26 cellular contexts compared by ENCODE assay signal in genomic region chr10:129079705-129080104, GRCh38.
A peak's percentile ranks its signal among the peaks of the same experiment; 100 is the strongest.
DNase-seq lines count a peak whose midpoint lies in the region; ATAC-seq and TF ChIP-seq lines count a peak whose summit lies in the region.
"Had no signal": no experiment of that assay in that cellular context is flagged by ENCODE, and none has a peak within 500 bp of the region (broad histone marks: within the 10 kb centered on the region; RNA-seq: fewer than 3 reads in every experiment).

No MANE protein-coding gene starts in this region.

- no peak for TF ChIP-seq EP300 in esophagus muscularis mucosa (IDR thresholded peaks at IDR 0.05)

- H3K27me3 Mint-ChIP-seq in activated CD8-positive, alpha-beta T cell treated with anti-CD3 and anti-CD28 coated beads, Interleukin-2, amount 10 ng/mL, durations not matched to agents 7 days and 5 days (ENCODE audit: low read depth): peaks cover 8% of the 10 kb centered on the region
- no peaks in the 10 kb centered on the region for H3K27me3 Mint-ChIP-seq in activated CD8-positive, alpha-beta T cell treated with anti-CD3 and anti-CD28 coated beads for 36 hours
- no peaks in the 10 kb centered on the region for H3K27me3 Mint-ChIP-seq in CD8-positive, alpha-beta memory T cell

- DNase-seq in activated CD8-positive, alpha-beta T cell treated with anti-CD3 and anti-CD28 coated beads, Interleukin-2, amount 10 ng/mL, durations not matched to agents 7 days and 5 days: peak; percentile 13
- DNase-seq in activated CD8-positive, alpha-beta T cell treated with anti-CD3 and anti-CD28 coated beads for 36 hours: no peak
- peak; percentile 64 for DNase-seq in esophagus muscularis mucosa (ENCODE audit: extremely low spot score)
- DNase-seq in lung (ENCODE audit: low spot score): peak; percentile 24
- DNase-seq in CD8-positive, alpha-beta memory T cell: no peak
- DNase-seq in GM19240 (ENCODE audit: insufficient read length, low spot score): no peak
- DNase-seq: 8988T; activated CD4-positive, CD25-positive, alpha-beta regulatory T cell treated with anti-CD3 and anti-CD28 coated beads, Interleukin-2, amount 50 U/mL, for 72 hours; activated CD8-positive, alpha-beta memory T cell treated with anti-CD3 and anti-CD28 coated beads for 24 hours; activated naive CD4-positive, alpha-beta T cell treated with anti-CD3 and anti-CD28 coated beads for 36 hours; activated T-cell treated with anti-CD3 and anti-CD28 coated beads, Interleukin-2, amount 50 U/mL, for 4 hours; AML-193; dermis blood vessel endothelial cell; Kasumi-1; NCI-H1694 treated with DMSO at 0.1 percent for 48 hours; NCI-H226; NK-92 treated with Interleukin-12 subunit alpha and Interleukin-12 subunit beta, amount 100 ng/mL, for 24 hours; stimulated activated CD4-positive, alpha-beta T cell treated with anti-CD3 and anti-CD28 coated beads, Interleukin-2, amount 100 ng/mL, for 48 hours; stimulated activated naive CD4-positive, alpha-beta T cell treated with Interleukin-2 at 50 U/mL for 16 hours; T-helper 9 cell; thyroid gland had no signal

- H3K27ac ChIP-seq in esophagus muscularis mucosa (replicated peaks in 1 of 4) (no peak overlapping the region), lung (ENCODE audit: low read depth in 1 of 2, low read length in 1 of 2) (no peak overlapping the region)
- H3K27ac ChIP-seq in CD8-positive, alpha-beta memory T cell (ENCODE audit: low read depth, low read length): no peak overlapping the region
- H3K27ac ChIP-seq: prostate gland, thyroid gland had no signal

- intact Hi-C loops in activated CD8-positive, alpha-beta T cell treated with anti-CD3 and anti-CD28 coated beads for 36 hours (cut with micrococcal nuclease): no loop called here
- intact Hi-C loops in esophagus muscularis mucosa (cut with DNase I): no loop called here

- no peak for TF ChIP-seq POLR2A in esophagus muscularis mucosa (IDR thresholded peaks at IDR 0.05; ENCODE audit: low read depth)

- H3K9me3 ChIP-seq in esophagus muscularis mucosa: peaks cover 0 to 7% (median 0%) of the 10 kb centered on the region in 4 donors
- H3K9me3 ChIP-seq in lung (ENCODE audit: control insufficient read depth in 2 of 2, insufficient read depth in 1 of 2, low read length in 1 of 2): peaks cover 3 to 4% of the 10 kb centered on the region in 2 donors
- no peaks in the 10 kb centered on the region for H3K9me3 ChIP-seq in CD8-positive, alpha-beta memory T cell (ENCODE audit: low read length)
- H3K9me3 ChIP-seq: prostate gland, thyroid gland had no signal

- CTCF ChIA-PET in activated CD8-positive, alpha-beta T cell treated with anti-CD3 and anti-CD28 coated beads, Interleukin-2, amount 10 ng/mL, durations not matched to agents 7 days and 5 days (lab: Charles Lee): no interaction called here
- CTCF ChIA-PET in activated CD8-positive, alpha-beta T cell treated with anti-CD3 and anti-CD28 coated beads for 36 hours (lab: Charles Lee): no interaction called here
- CTCF ChIA-PET in CD8-positive, alpha-beta memory T cell (lab: Charles Lee): no interaction called here

- H3K27ac Mint-ChIP-seq in activated CD8-positive, alpha-beta T cell treated with anti-CD3 and anti-CD28 coated beads, Interleukin-2, amount 10 ng/mL, durations not matched to agents 7 days and 5 days: no peak overlapping the region
- H3K27ac Mint-ChIP-seq in activated CD8-positive, alpha-beta T cell treated with anti-CD3 and anti-CD28 coated beads for 36 hours: no peak overlapping the region
- no peak overlapping the region for H3K27ac Mint-ChIP-seq in CD8-positive, alpha-beta memory T cell
- H3K27ac Mint-ChIP-seq: activated naive CD4-positive, alpha-beta T cell treated with anti-CD3 and anti-CD28 coated beads for 36 hours had no signal

- no peaks in the 10 kb centered on the region for H3K4me1 Mint-ChIP-seq in activated CD8-positive, alpha-beta T cell treated with anti-CD3 and anti-CD28 coated beads, Interleukin-2, amount 10 ng/mL, durations not matched to agents 7 days and 5 days (ENCODE audit: low read depth)
- H3K4me1 Mint-ChIP-seq in activated CD8-positive, alpha-beta T cell treated with anti-CD3 and anti-CD28 coated beads for 36 hours (ENCODE audit: low read depth): no peaks in the 10 kb centered on the region
- H3K4me1 Mint-ChIP-seq in CD8-positive, alpha-beta memory T cell: peaks cover 0 to 3% (median 0%) of the 10 kb centered on the region in 3 donors

- WGBS in esophagus muscularis mucosa: 46% methylated on average over 3 of the region's 3 CpGs
- WGBS in lung, 2 donors: 61 to 77% methylated on average over 3 of the region's 3 CpGs

- H3K9me3 Mint-ChIP-seq in activated CD8-positive, alpha-beta T cell treated with anti-CD3 and anti-CD28 coated beads, Interleukin-2, amount 10 ng/mL, durations not matched to agents 7 days and 5 days (ENCODE audit: insufficient read depth): peaks cover 8% of the 10 kb centered on the region
- H3K9me3 Mint-ChIP-seq in activated CD8-positive, alpha-beta T cell treated with anti-CD3 and anti-CD28 coated beads for 36 hours: peaks cover 11% of the 10 kb centered on the region
- peaks cover 0 to 22% (median 10%) of the 10 kb centered on the region in 5 donors for H3K9me3 Mint-ChIP-seq in CD8-positive, alpha-beta memory T cell

- no peak for ATAC-seq in activated CD8-positive, alpha-beta T cell treated with anti-CD3 and anti-CD28 coated beads, Interleukin-2, amount 10 ng/mL, durations not matched to agents 7 days and 5 days
- no peak for ATAC-seq in activated CD8-positive, alpha-beta T cell treated with anti-CD3 and anti-CD28 coated beads for 36 hours
- ATAC-seq in lung (ENCODE audit: insufficient read depth, low FRiP score) (no peak), GM21529 (IDR thresholded peaks at IDR 0.05; ENCODE audit: unreplicated experiment) (no peak), HG03095 (IDR thresholded peaks at IDR 0.05; ENCODE audit: unreplicated experiment) (no peak)
- ATAC-seq: activated T-cell treated with anti-CD3 and anti-CD28 coated beads, Interleukin-2, amount 50 U/mL, for 4 hours; SK-N-SH treated with all-trans-retinoic acid at 6 μM for 48 hours had no signal

- no peaks in the 10 kb centered on the region for H3K36me3 Mint-ChIP-seq in activated CD8-positive, alpha-beta T cell treated with anti-CD3 and anti-CD28 coated beads, Interleukin-2, amount 10 ng/mL, durations not matched to agents 7 days and 5 days (ENCODE audit: low read depth)
- no peaks in the 10 kb centered on the region for H3K36me3 Mint-ChIP-seq in activated CD8-positive, alpha-beta T cell treated with anti-CD3 and anti-CD28 coated beads for 36 hours (ENCODE audit: low read depth)
- no peaks in the 10 kb centered on the region for H3K36me3 Mint-ChIP-seq in CD8-positive, alpha-beta memory T cell

- H3K27me3 ChIP-seq in esophagus muscularis mucosa (no peaks in the 10 kb centered on the region), lung (ENCODE audit: control insufficient read depth, insufficient read depth) (no peaks in the 10 kb centered on the region)
- no peaks in the 10 kb centered on the region for H3K27me3 ChIP-seq in CD8-positive, alpha-beta memory T cell (ENCODE audit: insufficient read depth, low read length, poor library complexity, severe bottlenecking)
- H3K27me3 ChIP-seq: thyroid gland had no signal

- POLR2A ChIA-PET in activated CD8-positive, alpha-beta T cell treated with anti-CD3 and anti-CD28 coated beads, Interleukin-2, amount 10 ng/mL, durations not matched to agents 7 days and 5 days (lab: Charles Lee): no interaction called here
- POLR2A ChIA-PET in activated CD8-positive, alpha-beta T cell treated with anti-CD3 and anti-CD28 coated beads for 36 hours (lab: Charles Lee): no interaction called here
- POLR2A ChIA-PET in CD8-positive, alpha-beta memory T cell (lab: Charles Lee): no interaction called here

- H3K4me3 ChIP-seq in esophagus muscularis mucosa (no peak overlapping the region), lung (no peak overlapping the region)
- H3K4me3 ChIP-seq in CD8-positive, alpha-beta memory T cell (ENCODE audit: low read length): no peak overlapping the region
- H3K4me3 ChIP-seq: prostate gland, smooth muscle cell, thyroid gland had no signal

- TF ChIP-seq CTCF in activated CD8-positive, alpha-beta T cell treated with anti-CD3 and anti-CD28 coated beads for 36 hours (IDR thresholded peaks at IDR 0.05): no peak
- TF ChIP-seq CTCF in esophagus muscularis mucosa (IDR thresholded peaks at IDR 0.05) (no peak), lung (IDR thresholded peaks at IDR 0.05; ENCODE audit: control extremely low read depth, extremely low read depth) (no peak)

- no peak overlapping the region for H3K4me3 Mint-ChIP-seq in activated CD8-positive, alpha-beta T cell treated with anti-CD3 and anti-CD28 coated beads, Interleukin-2, amount 10 ng/mL, durations not matched to agents 7 days and 5 days
- H3K4me3 Mint-ChIP-seq in activated CD8-positive, alpha-beta T cell treated with anti-CD3 and anti-CD28 coated beads for 36 hours: no peak overlapping the region
- no peak overlapping the region for H3K4me3 Mint-ChIP-seq in CD8-positive, alpha-beta memory T cell
- H3K4me3 Mint-ChIP-seq: activated naive CD4-positive, alpha-beta T cell treated with anti-CD3 and anti-CD28 coated beads for 36 hours; activated T-cell treated with anti-CD3 and anti-CD28 coated beads, Interleukin-2, amount 50 U/mL, for 4 hours had no signal

- H3K36me3 ChIP-seq in esophagus muscularis mucosa (no peaks in the 10 kb centered on the region), lung (ENCODE audit: control insufficient read depth in 2 of 2, insufficient read depth in 2 of 2, low read length in 2 of 2) (no peaks in the 10 kb centered on the region)
- no peaks in the 10 kb centered on the region for H3K36me3 ChIP-seq in CD8-positive, alpha-beta memory T cell (ENCODE audit: insufficient read depth, low read length)
- H3K36me3 ChIP-seq: prostate gland, thyroid gland had no signal

- H3K4me1 ChIP-seq in esophagus muscularis mucosa (peaks cover 6 to 25% (median 20%) of the 10 kb centered on the region in 4 donors), lung (ENCODE audit: control insufficient read depth in 2 of 2, insufficient read depth in 2 of 2, low read length in 2 of 2) (peaks cover 0 to 2% of the 10 kb centered on the region in 2 donors)
- no peaks in the 10 kb centered on the region for H3K4me1 ChIP-seq in CD8-positive, alpha-beta memory T cell (ENCODE audit: insufficient read depth, low read length)
- H3K4me1 ChIP-seq: prostate gland, thyroid gland had no signal

Comparison
In these comparisons a context has a peak if more than half of its experiments do, and no peak if none do; other contexts are left out.
1. DNase-seq: peak in activated CD8-positive, alpha-beta T cell treated with anti-CD3 and anti-CD28 coated beads, Interleukin-2, amount 10 ng/mL, durations not matched to agents 7 days and 5 days (single experiment), esophagus muscularis mucosa (single experiment) and lung (single experiment); none in activated CD8-positive, alpha-beta T cell treated with anti-CD3 and anti-CD28 coated beads for 36 hours (single experiment), CD8-positive, alpha-beta memory T cell (0 of 5) and GM19240 (single experiment).